Comparison of ENCODE assay signal across 1 cellular context in the genomic region with DNA sequence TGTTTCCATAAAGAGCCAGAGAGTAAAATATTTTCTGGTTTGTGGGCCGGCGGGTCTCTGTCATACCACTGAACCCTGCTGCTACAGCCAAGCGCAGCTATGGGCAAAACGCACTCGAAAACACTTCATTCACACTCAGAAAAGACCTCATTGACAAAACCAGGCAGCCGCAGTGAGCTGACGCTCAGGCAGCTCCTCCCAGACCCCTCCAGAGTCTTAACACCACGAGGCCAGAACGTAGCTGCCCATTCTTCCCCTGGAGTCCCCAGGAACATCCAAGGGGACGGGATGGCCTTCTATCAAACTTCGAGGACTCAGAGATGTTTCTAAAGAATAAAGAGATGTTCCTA.
TF ChIP-seq lines count a peak whose summit lies in the region.

No MANE protein-coding gene starts in this region.

TF ChIP-seq in H1, 55 proteins besides CTCF, POLR2A, EP300 and RAD21:
- TF ChIP-seq SUZ12 (IDR thresholded peaks at IDR 0.05; ENCODE audit: low read length) (no peak), SAP30 (IDR thresholded peaks at IDR 0.05; ENCODE audit: insufficient read depth, insufficient replicate concordance, low read length) (no peak), CREB1 (IDR thresholded peaks at IDR 0.05) (no peak), RNF2 (IDR thresholded peaks at IDR 0.05; ENCODE audit: borderline replicate concordance, low read depth, low read length, missing control alignments, poor library complexity, severe bottlenecking) (no peak), SP1 (IDR thresholded peaks at IDR 0.05; ENCODE audit: low read depth, low read length) (no peak), BCL11A (IDR thresholded peaks at IDR 0.05; ENCODE audit: low read depth in 2 of 2, low read length in 2 of 2) (no peak), CHD1 (IDR thresholded peaks at IDR 0.05; ENCODE audit: low read depth, low read length) (no peak), HDAC6 (IDR thresholded peaks at IDR 0.05; ENCODE audit: low read depth, low read length) (no peak), KDM5A (IDR thresholded peaks at IDR 0.05; ENCODE audit: low read length) (no peak), KDM1A (IDR thresholded peaks at IDR 0.05; ENCODE audit: borderline replicate concordance, low read length) (no peak), EZH2 (IDR thresholded peaks at IDR 0.05; ENCODE audit: low read depth, low read length, severe bottlenecking) (no peak), RFX5 (IDR thresholded peaks at IDR 0.05; ENCODE audit: borderline replicate concordance, low read depth, low read length) (no peak), FOSL1 (IDR thresholded peaks at IDR 0.05; ENCODE audit: insufficient read depth, low read depth, low read length) (no peak), CHD2 (IDR thresholded peaks at IDR 0.05; ENCODE audit: low read length) (no peak), PHF8 (conservative IDR thresholded peaks at IDR 0.05; ENCODE audit: low read depth, low read length) (no peak), GTF2F1 (IDR thresholded peaks at IDR 0.05; ENCODE audit: borderline replicate concordance, low read depth, low read length) (no peak)
- TF ChIP-seq, protein P1, sequence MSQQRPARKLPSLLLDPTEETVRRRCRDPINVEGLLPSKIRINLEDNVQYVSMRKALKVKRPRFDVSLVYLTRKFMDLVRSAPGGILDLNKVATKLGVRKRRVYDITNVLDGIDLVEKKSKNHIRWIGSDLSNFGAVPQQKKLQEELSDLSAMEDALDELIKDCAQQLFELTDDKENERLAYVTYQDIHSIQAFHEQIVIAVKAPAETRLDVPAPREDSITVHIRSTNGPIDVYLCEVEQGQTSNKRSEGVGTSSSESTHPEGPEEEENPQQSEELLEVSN (IDR thresholded peaks at IDR 0.05): no peak
